In genomic region chr3:119676771-119677640, GRCh38 we compare ENCODE assay signal across 1 cellular context.
TF ChIP-seq lines count a peak whose summit lies in the region.

A gene with protein sequence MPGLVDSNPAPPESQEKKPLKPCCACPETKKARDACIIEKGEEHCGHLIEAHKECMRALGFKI (minus strand): TSS chr3:119677406. CDS start chr3:119677310, 96 bp downstream.

TF ChIP-seq in K562, 482 proteins besides CTCF, POLR2A, EP300 and RAD21 (continued from another document and continues in another):
- TF ChIP-seq ZBTB5 (IDR thresholded peaks at IDR 0.05): no peak
- TF ChIP-seq CC2D1A (IDR thresholded peaks at IDR 0.05): peak; percentile 54; the same call in 1 of the 2 replicates
- TF ChIP-seq, protein P1, sequence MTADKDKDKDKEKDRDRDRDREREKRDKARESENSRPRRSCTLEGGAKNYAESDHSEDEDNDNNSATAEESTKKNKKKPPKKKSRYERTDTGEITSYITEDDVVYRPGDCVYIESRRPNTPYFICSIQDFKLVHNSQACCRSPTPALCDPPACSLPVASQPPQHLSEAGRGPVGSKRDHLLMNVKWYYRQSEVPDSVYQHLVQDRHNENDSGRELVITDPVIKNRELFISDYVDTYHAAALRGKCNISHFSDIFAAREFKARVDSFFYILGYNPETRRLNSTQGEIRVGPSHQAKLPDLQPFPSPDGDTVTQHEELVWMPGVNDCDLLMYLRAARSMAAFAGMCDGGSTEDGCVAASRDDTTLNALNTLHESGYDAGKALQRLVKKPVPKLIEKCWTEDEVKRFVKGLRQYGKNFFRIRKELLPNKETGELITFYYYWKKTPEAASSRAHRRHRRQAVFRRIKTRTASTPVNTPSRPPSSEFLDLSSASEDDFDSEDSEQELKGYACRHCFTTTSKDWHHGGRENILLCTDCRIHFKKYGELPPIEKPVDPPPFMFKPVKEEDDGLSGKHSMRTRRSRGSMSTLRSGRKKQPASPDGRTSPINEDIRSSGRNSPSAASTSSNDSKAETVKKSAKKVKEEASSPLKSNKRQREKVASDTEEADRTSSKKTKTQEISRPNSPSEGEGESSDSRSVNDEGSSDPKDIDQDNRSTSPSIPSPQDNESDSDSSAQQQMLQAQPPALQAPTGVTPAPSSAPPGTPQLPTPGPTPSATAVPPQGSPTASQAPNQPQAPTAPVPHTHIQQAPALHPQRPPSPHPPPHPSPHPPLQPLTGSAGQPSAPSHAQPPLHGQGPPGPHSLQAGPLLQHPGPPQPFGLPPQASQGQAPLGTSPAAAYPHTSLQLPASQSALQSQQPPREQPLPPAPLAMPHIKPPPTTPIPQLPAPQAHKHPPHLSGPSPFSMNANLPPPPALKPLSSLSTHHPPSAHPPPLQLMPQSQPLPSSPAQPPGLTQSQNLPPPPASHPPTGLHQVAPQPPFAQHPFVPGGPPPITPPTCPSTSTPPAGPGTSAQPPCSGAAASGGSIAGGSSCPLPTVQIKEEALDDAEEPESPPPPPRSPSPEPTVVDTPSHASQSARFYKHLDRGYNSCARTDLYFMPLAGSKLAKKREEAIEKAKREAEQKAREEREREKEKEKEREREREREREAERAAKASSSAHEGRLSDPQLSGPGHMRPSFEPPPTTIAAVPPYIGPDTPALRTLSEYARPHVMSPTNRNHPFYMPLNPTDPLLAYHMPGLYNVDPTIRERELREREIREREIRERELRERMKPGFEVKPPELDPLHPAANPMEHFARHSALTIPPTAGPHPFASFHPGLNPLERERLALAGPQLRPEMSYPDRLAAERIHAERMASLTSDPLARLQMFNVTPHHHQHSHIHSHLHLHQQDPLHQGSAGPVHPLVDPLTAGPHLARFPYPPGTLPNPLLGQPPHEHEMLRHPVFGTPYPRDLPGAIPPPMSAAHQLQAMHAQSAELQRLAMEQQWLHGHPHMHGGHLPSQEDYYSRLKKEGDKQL (CRISPR knock-in tag; IDR thresholded peaks at IDR 0.05; ENCODE audit: borderline replicate concordance): no peak
- no peak for TF ChIP-seq ZNF175 (CRISPR knock-in tag; IDR thresholded peaks at IDR 0.05; ENCODE audit: low read depth)
- TF ChIP-seq, protein P2, sequence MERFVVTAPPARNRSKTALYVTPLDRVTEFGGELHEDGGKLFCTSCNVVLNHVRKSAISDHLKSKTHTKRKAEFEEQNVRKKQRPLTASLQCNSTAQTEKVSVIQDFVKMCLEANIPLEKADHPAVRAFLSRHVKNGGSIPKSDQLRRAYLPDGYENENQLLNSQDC (CRISPR knock-in tag; IDR thresholded peaks at IDR 0.05): no peak
- no peak for TF ChIP-seq BRF1 (IDR thresholded peaks at IDR 0.05; ENCODE audit: borderline replicate concordance, extremely low read depth, insufficient read length)
- no peak for TF ChIP-seq ZNF512 (tag; IDR thresholded peaks at IDR 0.05)
- TF ChIP-seq BMI1 (IDR thresholded peaks at IDR 0.05; ENCODE audit: low read length): no peak
- peak in 1 of 2 experiments; percentile 56; a peak in 1 of 4 replicates for TF ChIP-seq HDAC1 (IDR thresholded peaks at IDR 0.05)
- no peak for TF ChIP-seq PHF21A (IDR thresholded peaks at IDR 0.05; ENCODE audit: borderline replicate concordance, low read depth)
- TF ChIP-seq STAT5A (IDR thresholded peaks at IDR 0.05; ENCODE audit: borderline replicate concordance, low read length): no peak
- no peak for TF ChIP-seq ZNF224 (CRISPR knock-in tag; IDR thresholded peaks at IDR 0.05)
- TF ChIP-seq COPS2 (conservative IDR thresholded peaks at IDR 0.05): no peak
- TF ChIP-seq ZNF184 (CRISPR knock-in tag; IDR thresholded peaks at IDR 0.05): no peak
- TF ChIP-seq MED1 (CRISPR knock-in tag; IDR thresholded peaks at IDR 0.05; ENCODE audit: borderline replicate concordance): no peak
- TF ChIP-seq ZNF121 (CRISPR knock-in tag; conservative IDR thresholded peaks at IDR 0.05): no peak
- no peak for TF ChIP-seq ZNF217 (CRISPR knock-in tag; IDR thresholded peaks at IDR 0.05)
- no peak for TF ChIP-seq SMAD1 (IDR thresholded peaks at IDR 0.05; ENCODE audit: low read depth, low read length, partially characterized antibody)
- no peak for TF ChIP-seq ZNF277 (CRISPR knock-in tag; IDR thresholded peaks at IDR 0.05; ENCODE audit: borderline replicate concordance)
- TF ChIP-seq, protein P3, sequence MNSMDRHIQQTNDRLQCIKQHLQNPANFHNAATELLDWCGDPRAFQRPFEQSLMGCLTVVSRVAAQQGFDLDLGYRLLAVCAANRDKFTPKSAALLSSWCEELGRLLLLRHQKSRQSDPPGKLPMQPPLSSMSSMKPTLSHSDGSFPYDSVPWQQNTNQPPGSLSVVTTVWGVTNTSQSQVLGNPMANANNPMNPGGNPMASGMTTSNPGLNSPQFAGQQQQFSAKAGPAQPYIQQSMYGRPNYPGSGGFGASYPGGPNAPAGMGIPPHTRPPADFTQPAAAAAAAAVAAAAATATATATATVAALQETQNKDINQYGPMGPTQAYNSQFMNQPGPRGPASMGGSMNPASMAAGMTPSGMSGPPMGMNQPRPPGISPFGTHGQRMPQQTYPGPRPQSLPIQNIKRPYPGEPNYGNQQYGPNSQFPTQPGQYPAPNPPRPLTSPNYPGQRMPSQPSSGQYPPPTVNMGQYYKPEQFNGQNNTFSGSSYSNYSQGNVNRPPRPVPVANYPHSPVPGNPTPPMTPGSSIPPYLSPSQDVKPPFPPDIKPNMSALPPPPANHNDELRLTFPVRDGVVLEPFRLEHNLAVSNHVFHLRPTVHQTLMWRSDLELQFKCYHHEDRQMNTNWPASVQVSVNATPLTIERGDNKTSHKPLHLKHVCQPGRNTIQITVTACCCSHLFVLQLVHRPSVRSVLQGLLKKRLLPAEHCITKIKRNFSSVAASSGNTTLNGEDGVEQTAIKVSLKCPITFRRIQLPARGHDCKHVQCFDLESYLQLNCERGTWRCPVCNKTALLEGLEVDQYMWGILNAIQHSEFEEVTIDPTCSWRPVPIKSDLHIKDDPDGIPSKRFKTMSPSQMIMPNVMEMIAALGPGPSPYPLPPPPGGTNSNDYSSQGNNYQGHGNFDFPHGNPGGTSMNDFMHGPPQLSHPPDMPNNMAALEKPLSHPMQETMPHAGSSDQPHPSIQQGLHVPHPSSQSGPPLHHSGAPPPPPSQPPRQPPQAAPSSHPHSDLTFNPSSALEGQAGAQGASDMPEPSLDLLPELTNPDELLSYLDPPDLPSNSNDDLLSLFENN (IDR thresholded peaks at IDR 0.05; ENCODE audit: low read depth in 2 of 2, low read length in 2 of 2): no peak
- no peak for TF ChIP-seq TAF15 (IDR thresholded peaks at IDR 0.05; ENCODE audit: low read depth, low read length)
- TF ChIP-seq, protein P4, sequence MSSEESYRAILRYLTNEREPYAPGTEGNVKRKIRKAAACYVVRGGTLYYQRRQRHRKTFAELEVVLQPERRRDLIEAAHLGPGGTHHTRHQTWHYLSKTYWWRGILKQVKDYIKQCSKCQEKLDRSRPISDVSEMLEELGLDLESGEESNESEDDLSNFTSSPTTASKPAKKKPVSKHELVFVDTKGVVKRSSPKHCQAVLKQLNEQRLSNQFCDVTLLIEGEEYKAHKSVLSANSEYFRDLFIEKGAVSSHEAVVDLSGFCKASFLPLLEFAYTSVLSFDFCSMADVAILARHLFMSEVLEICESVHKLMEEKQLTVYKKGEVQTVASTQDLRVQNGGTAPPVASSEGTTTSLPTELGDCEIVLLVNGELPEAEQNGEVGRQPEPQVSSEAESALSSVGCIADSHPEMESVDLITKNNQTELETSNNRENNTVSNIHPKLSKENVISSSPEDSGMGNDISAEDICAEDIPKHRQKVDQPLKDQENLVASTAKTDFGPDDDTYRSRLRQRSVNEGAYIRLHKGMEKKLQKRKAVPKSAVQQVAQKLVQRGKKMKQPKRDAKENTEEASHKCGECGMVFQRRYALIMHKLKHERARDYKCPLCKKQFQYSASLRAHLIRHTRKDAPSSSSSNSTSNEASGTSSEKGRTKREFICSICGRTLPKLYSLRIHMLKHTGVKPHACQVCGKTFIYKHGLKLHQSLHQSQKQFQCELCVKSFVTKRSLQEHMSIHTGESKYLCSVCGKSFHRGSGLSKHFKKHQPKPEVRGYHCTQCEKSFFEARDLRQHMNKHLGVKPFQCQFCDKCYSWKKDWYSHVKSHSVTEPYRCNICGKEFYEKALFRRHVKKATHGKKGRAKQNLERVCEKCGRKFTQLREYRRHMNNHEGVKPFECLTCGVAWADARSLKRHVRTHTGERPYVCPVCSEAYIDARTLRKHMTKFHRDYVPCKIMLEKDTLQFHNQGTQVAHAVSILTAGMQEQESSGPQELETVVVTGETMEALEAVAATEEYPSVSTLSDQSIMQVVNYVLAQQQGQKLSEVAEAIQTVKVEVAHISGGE (CRISPR knock-in tag; IDR thresholded peaks at IDR 0.05): peak in 1 of 3 experiments; percentile 69; a peak in 3 of 6 replicates
- no peak for TF ChIP-seq BDP1 (IDR thresholded peaks at IDR 0.05; ENCODE audit: insufficient read depth, insufficient read length)
- TF ChIP-seq HOMEZ (CRISPR knock-in tag; IDR thresholded peaks at IDR 0.05): no peak
- TF ChIP-seq SFPQ (IDR thresholded peaks at IDR 0.05; ENCODE audit: low read depth, low read length): no peak
- TF ChIP-seq GABPB1 (CRISPR knock-in tag; IDR thresholded peaks at IDR 0.05): peak; percentile 89
- TF ChIP-seq XRCC3 (IDR thresholded peaks at IDR 0.05): no peak
- TF ChIP-seq, protein P5, sequence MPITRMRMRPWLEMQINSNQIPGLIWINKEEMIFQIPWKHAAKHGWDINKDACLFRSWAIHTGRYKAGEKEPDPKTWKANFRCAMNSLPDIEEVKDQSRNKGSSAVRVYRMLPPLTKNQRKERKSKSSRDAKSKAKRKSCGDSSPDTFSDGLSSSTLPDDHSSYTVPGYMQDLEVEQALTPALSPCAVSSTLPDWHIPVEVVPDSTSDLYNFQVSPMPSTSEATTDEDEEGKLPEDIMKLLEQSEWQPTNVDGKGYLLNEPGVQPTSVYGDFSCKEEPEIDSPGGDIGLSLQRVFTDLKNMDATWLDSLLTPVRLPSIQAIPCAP (CRISPR knock-in tag; IDR thresholded peaks at IDR 0.05; ENCODE audit: borderline replicate concordance): no peak
- peak; percentile 56; the same call in 1 of the 2 replicates for TF ChIP-seq CHD2 (IDR thresholded peaks at IDR 0.05; ENCODE audit: low read depth, low read length)
